ENCODE assay signal across 20 cellular contexts in the genomic region with DNA sequence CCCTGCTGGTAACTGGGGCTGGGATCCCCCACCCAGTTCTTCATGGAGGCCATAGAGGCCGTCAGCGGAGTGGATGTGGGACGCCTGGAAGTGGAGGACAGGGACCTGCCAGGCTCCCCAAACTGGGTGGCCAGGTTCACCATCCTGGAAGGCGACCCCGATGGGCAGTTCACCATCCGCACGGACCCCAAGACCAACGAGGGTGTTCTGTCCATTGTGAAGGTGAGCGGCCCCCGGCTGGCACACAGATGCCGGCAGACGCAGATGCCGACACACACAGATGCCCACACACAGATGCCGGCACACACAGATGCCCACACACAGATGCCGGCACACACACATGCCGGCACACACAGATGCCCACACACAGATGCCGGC. TPM values are rescaled to one million over a fixed set of nuclear protein-coding genes. Genes with fewer than 3 reads are reported as not detected.
"Had no signal": no experiment of that assay in that cellular context is flagged by ENCODE, and none has a peak within 500 bp of the region (broad histone marks: within the 10 kb centered on the region; RNA-seq: fewer than 3 reads in every experiment).

No MANE protein-coding gene starts in this region.

- H3K4me3 ChIP-seq: SK-N-MC had no signal

- H3K27me3 Mint-ChIP-seq: activated naive CD8-positive, alpha-beta T cell treated with anti-CD3 and anti-CD28 coated beads, Interleukin-2, amount 50 U/mL, for 24 hours had no signal

- H3K9me3 Mint-ChIP-seq: activated naive CD8-positive, alpha-beta T cell treated with anti-CD3 and anti-CD28 coated beads, Interleukin-2, amount 50 U/mL, for 24 hours; T-helper 2 cell treated with Interferon-gamma antibody and Interleukin-4, amounts not matched to agents 5 μg/mL and 100 μg/mL, for 36 hours had no signal

- DNase-seq: activated CD4-positive, alpha-beta T cell treated with anti-CD3 and anti-CD28 coated beads, Interleukin-2, amount 50 U/mL, for 4 hours; activated T-cell treated with anti-CD3 and anti-CD28 coated beads, Interleukin-2, amount 50 U/mL, for 1 hour; amniotic stem cell; NCI-H1092 treated with DMSO at 0.1 percent for 48 hours; NCI-H1417 treated with DMSO at 0.1 percent for 48 hours; NCI-H1694; NCI-H2029; NCI-H345; NCI-H510A; NCI-H526 treated with DMSO at 0.1 percent for 48 hours; NCI-H82; WERI-Rb-1 had no signal

- H3K27ac ChIP-seq: KMS-11, SK-N-MC, WERI-Rb-1 had no signal

- H3K36me3 Mint-ChIP-seq: brain had no signal

- H3K36me3 ChIP-seq: WERI-Rb-1 had no signal

- H3K27ac Mint-ChIP-seq: activated naive CD8-positive, alpha-beta T cell treated with anti-CD3 and anti-CD28 coated beads, Interleukin-2, amount 50 U/mL, for 24 hours; brain had no signal

- H3K4me3 Mint-ChIP-seq: activated naive CD8-positive, alpha-beta T cell treated with anti-CD3 and anti-CD28 coated beads, Interleukin-2, amount 50 U/mL, for 24 hours; brain; T-helper 2 cell treated with Interferon-gamma antibody and Interleukin-4, amounts not matched to agents 5 μg/mL and 100 μg/mL, for 36 hours had no signal

- H3K4me1 Mint-ChIP-seq: activated naive CD8-positive, alpha-beta T cell treated with anti-CD3 and anti-CD28 coated beads, Interleukin-2, amount 50 U/mL, for 24 hours had no signal

RNA-seq across cellular contexts. Expression of a gene that starts 12.3 kb away (rescaled TPM):
- total RNA-seq: activated CD8-positive, alpha-beta T cell treated with anti-CD3 and anti-CD28 coated beads, Interleukin-2, amount 10 ng/mL, durations not matched to agents 7 days and 5 days; MCF 10A; OCI-LY7 had no signal

RNA-seq across cellular contexts. Expression of a gene that starts 16.5 kb away (rescaled TPM):
- total RNA-seq: activated CD8-positive, alpha-beta T cell treated with anti-CD3 and anti-CD28 coated beads, Interleukin-2, amount 10 ng/mL, durations not matched to agents 7 days and 5 days; MCF 10A; OCI-LY7 had no signal
